ENCODE assay signal across 25 cellular contexts in the genomic region with DNA sequence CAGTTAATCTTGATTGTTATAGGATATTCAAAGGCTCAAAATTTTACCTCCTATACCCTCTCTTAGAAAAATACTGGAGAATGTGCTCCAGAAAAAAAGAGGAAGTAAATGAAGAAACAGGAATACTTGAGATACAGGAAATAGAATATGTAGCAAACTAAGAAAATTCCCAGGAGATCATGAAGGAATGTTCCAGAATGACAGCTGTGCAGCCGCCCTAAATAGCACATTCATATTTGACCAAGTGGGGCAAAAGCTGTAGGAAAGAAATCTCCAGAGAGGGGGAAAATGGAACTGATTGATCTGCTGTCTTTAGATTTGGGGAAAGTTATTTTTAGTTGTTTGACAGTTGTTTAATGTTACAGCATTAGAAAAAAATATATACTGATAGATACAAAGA.
"Had no signal": no experiment of that assay in that cellular context is flagged by ENCODE, and none has a peak within 500 bp of the region (broad histone marks: within the 10 kb centered on the region; RNA-seq: fewer than 3 reads in every experiment).

No MANE protein-coding gene starts in this region.

- H3K9me3 Mint-ChIP-seq: stimulated activated memory B cell treated with anti-CD40 and anti-IgM and Interleukin-4, amounts not matched to agents 10 μg/mL and 1 μg/mL and 100 μg/mL, for 72 hours had no signal

- H3K36me3 ChIP-seq: breast epithelium, heart right ventricle, right lobe of liver, transverse colon had no signal

- H3K4me1 Mint-ChIP-seq: activated B cell treated with CpG ODN at 0.5 μM for 24 hours; naive B cell; stimulated activated memory B cell treated with anti-CD40 and anti-IgM and Interleukin-4, amounts not matched to agents 10 μg/mL and 1 μg/mL and 100 μg/mL, for 72 hours had no signal

- H3K36me3 Mint-ChIP-seq: stimulated activated memory B cell treated with anti-CD40 and anti-IgM and Interleukin-4, amounts not matched to agents 10 μg/mL and 1 μg/mL and 100 μg/mL, for 72 hours had no signal

- DNase-seq: activated B cell treated with CpG ODN at 0.5 μM for 24 hours; activated CD4-positive, alpha-beta T cell treated with anti-CD3 and anti-CD28 coated beads for 36 hours; activated CD4-positive, alpha-beta T cell treated with anti-CD3 and anti-CD28 coated beads, Interleukin-2, amount 50 U/mL, for 4 hours; activated CD8-positive, alpha-beta memory T cell treated with anti-CD3 and anti-CD28 coated beads for 24 hours; activated CD8-positive, alpha-beta memory T cell treated with anti-CD3 and anti-CD28 coated beads, Interleukin-2, amount 50 U/mL, for 4 hours; activated naive CD4-positive, alpha-beta T cell; activated T-cell treated with anti-CD3 and anti-CD28 coated beads, Interleukin-2, amount 50 U/mL, for 4 hours; cerebellar nuclear complex; effector CD4-positive, alpha-beta T cell; heart right ventricle; islet precursor cell; left cardiac atrium; mesenchymal stem cell; naive B cell; occipital lobe; posterior cingulate gyrus; right lobe of liver; stimulated activated CD4-positive, alpha-beta T cell treated with anti-CD3 and anti-CD28 coated beads, Interleukin-15, amount 100 ng/mL, for 24 hours; T-helper 1 cell; transverse colon had no signal

- H3K27ac Mint-ChIP-seq: activated B cell treated with CpG ODN at 0.5 μM for 24 hours; activated CD4-positive, alpha-beta T cell treated with anti-CD3 and anti-CD28 coated beads for 36 hours; activated naive CD8-positive, alpha-beta T cell; activated T-helper 2 cell treated with anti-CD3 and anti-CD28 coated beads, Interferon-gamma antibody, Interleukin-2, Interleukin-4, amounts not matched to agents 10 μg/mL and 5 μg/mL and 100 μg/mL, durations not matched to agents 14 hours and 24 hours and 36 hours; naive B cell; stimulated activated memory B cell treated with anti-CD40 and anti-IgM and Interleukin-4, amounts not matched to agents 10 μg/mL and 1 μg/mL and 100 μg/mL, for 72 hours had no signal

- H3K27ac ChIP-seq: breast epithelium, right lobe of liver, transverse colon had no signal

- H3K4me3 ChIP-seq: breast epithelium, heart right ventricle, right lobe of liver, smooth muscle cell, transverse colon had no signal

- H3K4me1 ChIP-seq: breast epithelium, right lobe of liver, transverse colon had no signal

- H3K9me3 ChIP-seq: breast epithelium, right lobe of liver, transverse colon had no signal

- ATAC-seq: activated CD4-positive, alpha-beta T cell treated with anti-CD3 and anti-CD28 coated beads for 36 hours; activated T-cell treated with anti-CD3 and anti-CD28 coated beads, Interleukin-2, amount 50 U/mL, for 4 hours; left cardiac atrium; right lobe of liver; stimulated activated memory B cell treated with anti-CD40 and anti-IgM and Interleukin-4, amounts not matched to agents 10 μg/mL and 1 μg/mL and 100 μg/mL, for 72 hours had no signal

- H3K27me3 ChIP-seq: breast epithelium, heart right ventricle, right lobe of liver, transverse colon had no signal

- H3K27me3 Mint-ChIP-seq: activated B cell treated with CpG ODN at 0.5 μM for 24 hours; activated CD4-positive, alpha-beta T cell treated with anti-CD3 and anti-CD28 coated beads for 36 hours; activated naive CD8-positive, alpha-beta T cell; naive B cell; stimulated activated memory B cell treated with anti-CD40 and anti-IgM and Interleukin-4, amounts not matched to agents 10 μg/mL and 1 μg/mL and 100 μg/mL, for 72 hours had no signal

- H3K4me3 Mint-ChIP-seq: activated B cell treated with CpG ODN at 0.5 μM for 24 hours; activated CD4-positive, alpha-beta T cell treated with anti-CD3 and anti-CD28 coated beads for 36 hours; activated naive CD8-positive, alpha-beta T cell; activated T-cell treated with anti-CD3 and anti-CD28 coated beads, Interleukin-2, amount 50 U/mL, for 4 hours; naive B cell; stimulated activated memory B cell treated with anti-CD40 and anti-IgM and Interleukin-4, amounts not matched to agents 10 μg/mL and 1 μg/mL and 100 μg/mL, for 72 hours had no signal
